In genomic region chr5:109352475-109352874, GRCh38 we compare ENCODE assay signal across 20 cellular contexts.
"Had no signal": no experiment of that assay in that cellular context is flagged by ENCODE, and none has a peak within 500 bp of the region (broad histone marks: within the 10 kb centered on the region; RNA-seq: fewer than 3 reads in every experiment).

No MANE protein-coding gene starts in this region.

- H3K4me1 Mint-ChIP-seq: nephron progenitor cell had no signal

- H3K27ac Mint-ChIP-seq: effector memory CD8-positive, alpha-beta T cell; nephron progenitor cell; stimulated activated effector memory CD8-positive, alpha-beta T cell treated with anti-CD3 and anti-CD28 coated beads, Interleukin-12 subunit alpha, Interleukin-12 subunit beta, amount 100 ng/mL, for 72 hours; type B pancreatic cell had no signal

- H3K9me3 Mint-ChIP-seq: effector memory CD8-positive, alpha-beta T cell; naive thymus-derived CD4-positive, alpha-beta T cell; nephron progenitor cell; stimulated activated effector memory CD8-positive, alpha-beta T cell treated with anti-CD3 and anti-CD28 coated beads, Interleukin-12 subunit alpha, Interleukin-12 subunit beta, amount 100 ng/mL, for 72 hours; type B pancreatic cell had no signal

- H3K4me1 ChIP-seq: foreskin keratinocyte, right lobe of liver had no signal

- H3K27me3 Mint-ChIP-seq: effector memory CD8-positive, alpha-beta T cell; naive thymus-derived CD4-positive, alpha-beta T cell; type B pancreatic cell had no signal

- H3K4me3 ChIP-seq: left ventricle myocardium inferior, lower lobe of right lung, psoas muscle, right lobe of liver, suprapubic skin, thyroid gland had no signal

- H3K27ac ChIP-seq: foreskin keratinocyte, left ventricle myocardium inferior, lower lobe of right lung, psoas muscle, right lobe of liver, suprapubic skin, thyroid gland had no signal

- H3K4me3 Mint-ChIP-seq: effector memory CD8-positive, alpha-beta T cell; naive thymus-derived CD4-positive, alpha-beta T cell; nephron progenitor cell; stimulated activated effector memory CD8-positive, alpha-beta T cell treated with anti-CD3 and anti-CD28 coated beads, Interleukin-12 subunit alpha, Interleukin-12 subunit beta, amount 100 ng/mL, for 72 hours; type B pancreatic cell had no signal

- FAIRE-seq: urothelium cell line had no signal

- H3K9me3 ChIP-seq: left ventricle myocardium inferior, lower lobe of right lung, psoas muscle, right lobe of liver, suprapubic skin, thyroid gland had no signal

- H3K27me3 ChIP-seq: foreskin keratinocyte, right lobe of liver, suprapubic skin, thyroid gland had no signal

- ATAC-seq: effector memory CD8-positive, alpha-beta T cell; foreskin keratinocyte; left cardiac atrium; lower lobe of right lung; right lobe of liver; stimulated activated naive CD8-positive, alpha-beta T cell treated with anti-CD3 and anti-CD28 coated beads, Interleukin-15, Interleukin-2, amounts not matched to agents 100 U/mL and 50 U/mL, for 24 hours had no signal

- DNase-seq: effector memory CD8-positive, alpha-beta T cell; foreskin keratinocyte; kidney; left cardiac atrium; left ventricle myocardium inferior; lower lobe of right lung; mesendoderm; naive thymus-derived CD4-positive, alpha-beta T cell; nephron progenitor cell; psoas muscle; retina; right lobe of liver; stimulated activated CD4-positive, alpha-beta T cell treated with anti-CD3 and anti-CD28 coated beads, Interleukin-4, amount 100 ng/mL, for 1 hour; stimulated activated CD8-positive, alpha-beta memory T cell treated with anti-CD3 and anti-CD28 coated beads, Interleukin-4, amount 100 ng/mL, for 48 hours; stimulated activated naive CD8-positive, alpha-beta T cell treated with anti-CD3 and anti-CD28 coated beads, Interleukin-15, Interleukin-2, amounts not matched to agents 100 U/mL and 50 U/mL, for 24 hours; thyroid gland had no signal
